In genomic region chr16:23994615-23995014, GRCh38 we compare ENCODE assay signal across 28 cellular contexts.
"Had no signal": no experiment of that assay in that cellular context is flagged by ENCODE, and none has a peak within 500 bp of the region (broad histone marks: within the 10 kb centered on the region; RNA-seq: fewer than 3 reads in every experiment).

No MANE protein-coding gene starts in this region.

- H3K9me3 Mint-ChIP-seq: natural killer cell; nephron; neural progenitor cell; stimulated activated effector memory CD8-positive, alpha-beta T cell treated with anti-CD3 and anti-CD28 coated beads, Interleukin-12 subunit alpha, Interleukin-12 subunit beta, amount 100 ng/mL, for 72 hours; stimulated activated naive B cell treated with anti-CD40 and anti-IgM and Interleukin-4, amounts not matched to agents 10 μg/mL and 1 μg/mL and 100 μg/mL, for 72 hours had no signal

- FAIRE-seq: small intestine had no signal

- H3K4me3 Mint-ChIP-seq: natural killer cell; nephron; neural progenitor cell; stimulated activated effector memory CD8-positive, alpha-beta T cell treated with anti-CD3 and anti-CD28 coated beads, Interleukin-12 subunit alpha, Interleukin-12 subunit beta, amount 100 ng/mL, for 72 hours; stimulated activated naive B cell treated with anti-CD40 and anti-IgM and Interleukin-4, amounts not matched to agents 10 μg/mL and 1 μg/mL and 100 μg/mL, for 72 hours; stimulated activated naive CD8-positive, alpha-beta T cell treated with anti-CD3 and anti-CD28 coated beads, Interleukin-15, Interleukin-2, amounts not matched to agents 100 ng/mL and 50 ng/mL, for 24 hours had no signal

- H3K36me3 Mint-ChIP-seq: natural killer cell, neural progenitor cell had no signal

- H3K27ac ChIP-seq: neural progenitor cell, ovary, parathyroid adenoma, psoas muscle, right lobe of liver, sigmoid colon, stomach, thoracic aorta, thyroid gland, tibial nerve, upper lobe of left lung, uterus had no signal

- H3K4me1 ChIP-seq: parathyroid adenoma, psoas muscle, right lobe of liver, sigmoid colon, thyroid gland, tibial nerve, upper lobe of left lung, uterus had no signal

- ATAC-seq: natural killer cell; psoas muscle; right cardiac atrium; right lobe of liver; stimulated activated effector memory CD8-positive, alpha-beta T cell treated with anti-CD3 and anti-CD28 coated beads, Interleukin-12 subunit alpha, Interleukin-12 subunit beta, amount 100 ng/mL, for 72 hours; stimulated activated naive B cell treated with anti-CD40 and anti-IgM and Interleukin-4, amounts not matched to agents 10 μg/mL and 1 μg/mL and 100 μg/mL, for 72 hours had no signal

- H3K4me3 ChIP-seq: neural progenitor cell, ovary, psoas muscle, right lobe of liver, sigmoid colon, stomach, thoracic aorta, thyroid gland, tibial nerve, upper lobe of left lung, uterus had no signal

- H3K9me3 ChIP-seq: ovary, psoas muscle, right lobe of liver, sigmoid colon, stomach, thoracic aorta, thyroid gland, tibial nerve, upper lobe of left lung, uterus had no signal

- H3K4me1 Mint-ChIP-seq: nephron had no signal

- H3K27me3 Mint-ChIP-seq: stimulated activated naive B cell treated with anti-CD40 and anti-IgM and Interleukin-4, amounts not matched to agents 10 μg/mL and 1 μg/mL and 100 μg/mL, for 72 hours; stimulated activated naive CD8-positive, alpha-beta T cell treated with anti-CD3 and anti-CD28 coated beads, Interleukin-15, Interleukin-2, amounts not matched to agents 100 ng/mL and 50 ng/mL, for 24 hours had no signal

- H3K36me3 ChIP-seq: neural progenitor cell, ovary, right lobe of liver, sigmoid colon, stomach, thoracic aorta, thyroid gland, tibial nerve, upper lobe of left lung, uterus had no signal

- DNase-seq: natural killer cell; occipital lobe; ovary; posterior cingulate gyrus; psoas muscle; right cardiac atrium; right lobe of liver; sigmoid colon; small intestine; stimulated activated CD4-positive, alpha-beta T cell treated with anti-CD3 and anti-CD28 coated beads, Interleukin-15, amount 100 ng/mL, for 24 hours; stimulated activated CD4-positive, alpha-beta T cell treated with anti-CD3 and anti-CD28 coated beads, Interleukin-2, amount 100 ng/mL, for 24 hours; stimulated activated CD4-positive, alpha-beta T cell treated with anti-CD3 and anti-CD28 coated beads, Interleukin-2, amount 100 ng/mL, for 48 hours; stimulated activated CD4-positive, alpha-beta T cell treated with anti-CD3 and anti-CD28 coated beads, Interleukin-4, amount 100 ng/mL, for 24 hours; stimulated activated naive B cell treated with anti-CD40 and anti-IgM and Interleukin-4, amounts not matched to agents 10 μg/mL and 1 μg/mL and 100 μg/mL, for 72 hours; stimulated activated naive CD4-positive, alpha-beta T cell treated with Interleukin-2 at 50 U/mL for 16 hours; stomach; thyroid gland; trophoblast cell; upper lobe of left lung; uterus had no signal

- H3K27ac Mint-ChIP-seq: natural killer cell; nephron; neural progenitor cell; progenitor cell of endocrine pancreas; stimulated activated effector memory CD8-positive, alpha-beta T cell treated with anti-CD3 and anti-CD28 coated beads, Interleukin-12 subunit alpha, Interleukin-12 subunit beta, amount 100 ng/mL, for 72 hours; stimulated activated naive B cell treated with anti-CD40 and anti-IgM and Interleukin-4, amounts not matched to agents 10 μg/mL and 1 μg/mL and 100 μg/mL, for 72 hours; stimulated activated naive CD8-positive, alpha-beta T cell treated with anti-CD3 and anti-CD28 coated beads, Interleukin-15, Interleukin-2, amounts not matched to agents 100 ng/mL and 50 ng/mL, for 24 hours had no signal
